Comparison of ENCODE assay signal across 28 cellular contexts in the genomic region with DNA sequence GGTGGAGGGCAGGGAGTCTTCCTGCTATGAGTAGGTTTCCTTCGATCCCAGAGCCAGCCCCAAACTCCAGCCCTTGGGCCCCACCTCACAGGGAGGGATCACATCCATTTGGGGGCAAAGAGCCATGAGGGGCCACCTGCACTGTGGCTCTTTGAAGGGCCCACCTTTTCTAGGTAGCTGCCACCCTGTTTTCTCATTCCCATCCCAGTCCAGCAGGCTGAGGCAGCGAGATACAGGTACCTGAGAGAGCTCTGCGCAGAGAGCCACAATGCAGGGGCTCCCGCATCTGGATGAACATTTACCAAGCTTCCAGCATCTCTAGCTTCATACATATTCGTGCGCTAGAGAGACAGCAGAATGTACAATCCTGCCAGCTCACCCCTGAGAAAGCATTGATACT. TPM values are rescaled to one million over a fixed set of nuclear protein-coding genes. Genes with fewer than 3 reads are reported as not detected.
DNase-seq lines count a peak whose midpoint lies in the region; ATAC-seq, FAIRE-seq and TF ChIP-seq lines count a peak whose summit lies in the region.
"Had no signal": no experiment of that assay in that cellular context is flagged by ENCODE, and none has a peak within 500 bp of the region (broad histone marks: within the 10 kb centered on the region; RNA-seq: fewer than 3 reads in every experiment).

No MANE protein-coding gene starts in this region.

- H3K4me3 ChIP-seq in heart left ventricle (no peak overlapping the region), right cardiac atrium (ENCODE audit: low read length) (no peak overlapping the region), sigmoid colon (no peak overlapping the region)
- H3K4me3 ChIP-seq: BLaER1 treated with 17β-estradiol and CSF1 and Interleukin-3, amounts not matched to agents 10 nM and 100 nM; HAP-1 had no signal

- H3K9me3 ChIP-seq in heart left ventricle: no peaks in the 10 kb centered on the region
- no peaks in the 10 kb centered on the region for H3K9me3 ChIP-seq in right cardiac atrium (ENCODE audit: control insufficient read depth, low read length)
- no peaks in the 10 kb centered on the region for H3K9me3 ChIP-seq in sigmoid colon
- H3K9me3 ChIP-seq: HAP-1 had no signal

- peaks cover 0 to 2% (median 0%) of the 10 kb centered on the region in 9 donors for H3K36me3 ChIP-seq in heart left ventricle
- H3K36me3 ChIP-seq in sigmoid colon: no peaks in the 10 kb centered on the region
- H3K36me3 ChIP-seq: BLaER1 treated with 17β-estradiol and CSF1 and Interleukin-3, amounts not matched to agents 10 nM and 100 nM; HAP-1 had no signal

- 73 to 85% (median 79%) methylated on average over 5 to 6 of the region's 6 CpGs for WGBS in heart left ventricle, 4 donors
- WGBS in right cardiac atrium: 86% methylated on average over 6 of the region's 6 CpGs
- 84 to 93% methylated on average over 6 of the region's 6 CpGs for WGBS in sigmoid colon, 2 donors

- no peak for FAIRE-seq in GM19239 (lab: Jason Lieb, UNC)
- FAIRE-seq: A204.1, RCC 7860 had no signal

- TF ChIP-seq POLR2A in heart left ventricle (IDR thresholded peaks at IDR 0.05): no peak
- no peak for TF ChIP-seq POLR2A in sigmoid colon (IDR thresholded peaks at IDR 0.05)

- ATAC-seq in heart left ventricle (no peak), right cardiac atrium (no peak), GM21717 (IDR thresholded peaks at IDR 0.05; ENCODE audit: unreplicated experiment) (no peak)

- H3K27me3 ChIP-seq in heart left ventricle (no peaks in the 10 kb centered on the region), right cardiac atrium (ENCODE audit: control insufficient read depth, insufficient read depth) (no peaks in the 10 kb centered on the region), sigmoid colon (no peaks in the 10 kb centered on the region)
- H3K27me3 ChIP-seq: BLaER1 treated with 17β-estradiol and CSF1 and Interleukin-3, amounts not matched to agents 10 nM and 100 nM had no signal

- intact Hi-C loops in heart left ventricle (cut with DNase I) (loop anchor here in 1 of 10 donors (2.0 kb wide), 1 partner anchor 17 kb away; the partner anchor contains the start of gene FXYD6), right cardiac atrium (cut with DNase I) (no loop called here), sigmoid colon (cut with DNase I) (no loop called here)

- H3K4me1 ChIP-seq in heart left ventricle: peaks cover 9 to 86% (median 55%) of the 10 kb centered on the region in 12 donors
- H3K4me1 ChIP-seq in right cardiac atrium (ENCODE audit: control insufficient read depth, insufficient read depth, low read length): peaks cover 15% of the 10 kb centered on the region
- peaks cover 0 to 81% (median 76%) of the 10 kb centered on the region in 4 donors for H3K4me1 ChIP-seq in sigmoid colon

- no peak for TF ChIP-seq EP300 in sigmoid colon (IDR thresholded peaks at IDR 0.05)

- H3K27ac ChIP-seq in heart left ventricle: peak overlapping the region in 11 of 12 donors; percentile 20 to 93 (median 88)
- no peak overlapping the region for H3K27ac ChIP-seq in right cardiac atrium (ENCODE audit: low read length)
- H3K27ac ChIP-seq in sigmoid colon: peak overlapping the region in 2 of 4 donors; percentile 16 to 44
- H3K27ac ChIP-seq in caudate nucleus (ENCODE audit: low read depth, low read length): no peak overlapping the region
- H3K27ac ChIP-seq: BLaER1 treated with 17β-estradiol and CSF1 and Interleukin-3, amounts not matched to agents 10 nM and 100 nM had no signal

- DNase-seq in heart left ventricle (peak in 1 of 5 donors; percentile 5), right cardiac atrium (no peak), islet precursor cell (peak; percentile 47), sigmoid colon (peak; percentile 37), ureter (ENCODE audit: low spot score) (peak; percentile 22), caudate nucleus (lab: John Stamatoyannopoulos, UW) (no peak), GM19239 (ENCODE audit: insufficient read length, low spot score) (no peak)
- DNase-seq: AML-193; CD4-positive, alpha-beta memory T cell; COR-L47; DMS53; GOT3; KBM-7; MV-4-11; NCI-H1105; NCI-H1436 treated with DMSO at 0.1 percent for 48 hours; NCI-H1930; NCI-H524; NCI-H748 treated with DMSO at 0.1 percent for 48 hours had no signal

- TF ChIP-seq CTCF in heart left ventricle (IDR thresholded peaks at IDR 0.05) (no peak), sigmoid colon (IDR thresholded peaks at IDR 0.05) (no peak)

RNA-seq across cellular contexts. Expression of gene FXYD6, which starts 16.3 kb away (rescaled TPM):
- 10 to 100 TPM; 24.6 to 51.2 (median 35.0) TPM for total RNA-seq in heart left ventricle
- 10 to 100 TPM; 51.2 to 54.0 TPM for polyA plus RNA-seq in heart left ventricle
- 10 to 100 TPM; 36.1 to 47.8 (median 40.9) TPM for total RNA-seq in right cardiac atrium
- polyA plus RNA-seq in right cardiac atrium: 54.1 TPM
- total RNA-seq in sigmoid colon: 100 to 1,000 TPM; 243 to 305 (median 271) TPM
- 10 to 100 TPM; 12.3 to 46.4 (median 31.2) TPM for polyA plus RNA-seq in sigmoid colon
- 41.8 TPM for total RNA-seq in ureter
- total RNA-seq: CD4-positive, alpha-beta memory T cell; G401; MCF 10A had no signal

RNA-seq across cellular contexts. Expression of gene FXYD2, which starts 35.6 kb away (rescaled TPM):
- 1 to 10 TPM in 5 of 9 donors, under 1 TPM in 3, not detected in 1; 0.48 to 2.7 (median 1.8) TPM for total RNA-seq in heart left ventricle
- polyA plus RNA-seq in heart left ventricle: 1 to 10 TPM in 1 of 2 donors, under 1 TPM in 1; 0.53 to 1.8 TPM
- 1 to 10 TPM; 1.1 to 4.0 (median 1.9) TPM for total RNA-seq in right cardiac atrium
- polyA plus RNA-seq in right cardiac atrium: 2.1 TPM
- 1 to 10 TPM; 3.2 to 6.6 (median 4.4) TPM for total RNA-seq in sigmoid colon
- polyA plus RNA-seq in sigmoid colon: 1 to 10 TPM in 2 of 3 donors, not detected in 1; 3.6 to 4.2 TPM
- 1.6 TPM for total RNA-seq in ureter
- total RNA-seq: Daoy, G401, LHCN-M2, MCF 10A had no signal

Comparison
In these comparisons a context has a peak if more than half of its experiments do, and no peak if none do; other contexts are left out.
1. H3K27ac ChIP-seq: peak in heart left ventricle (11 of 12); none in right cardiac atrium (single experiment) and caudate nucleus (single experiment).
2. DNase-seq: peak in islet precursor cell (single experiment), sigmoid colon (single experiment) and ureter (single experiment); none in right cardiac atrium (0 of 3), caudate nucleus (0 of 61) and GM19239 (single experiment).